ENCODE assay signal across 1 cellular context in genomic region chr7:114910787-114911186, GRCh38.
TF ChIP-seq lines count a peak whose summit lies in the region.

No MANE protein-coding gene starts in this region.

TF ChIP-seq in HepG2, 621 proteins besides CTCF, POLR2A, EP300 and RAD21:
- TF ChIP-seq ARID5B (CRISPR knock-in tag; IDR thresholded peaks at IDR 0.05) (no peak), CEBPG (CRISPR knock-in tag; IDR thresholded peaks at IDR 0.05) (peak; percentile 45), CEBPB (IDR thresholded peaks at IDR 0.05; ENCODE audit: borderline replicate concordance, low read depth, low read length) (peak; percentile 73; the same call in 1 of the 2 replicates)
